In genomic region chr18:47754311-47755101, GRCh38 we compare ENCODE assay signal across 9 cellular contexts.
DNase-seq lines count a peak whose midpoint lies in the region; ATAC-seq and TF ChIP-seq lines count a peak whose summit lies in the region.
"Had no signal": no experiment of that assay in that cellular context is flagged by ENCODE, and none has a peak within 500 bp of the region (broad histone marks: within the 10 kb centered on the region; RNA-seq: fewer than 3 reads in every experiment).

No MANE protein-coding gene starts in this region.

- H3K27ac Mint-ChIP-seq in neural crest cell (ENCODE audit: unreplicated experiment) = no peak overlapping the region
- H3K27ac Mint-ChIP-seq: activated naive CD8-positive, alpha-beta T cell had no signal

- DNase-seq in NCI-H1417 (lab: John Stamatoyannopoulos, UW) = peak; percentile 65 to 82 (median 66)
- no peak for DNase-seq in NCI-H1417 treated with DMSO at 0.1 percent for 48 hours (lab: John Stamatoyannopoulos, UW)
- peak; percentile 90 for DNase-seq in NCI-H146 (lab: John Stamatoyannopoulos, UW)
- DNase-seq in activated CD4-positive, alpha-beta T cell treated with anti-CD3 and anti-CD28 coated beads for 4 hours = peak; percentile 10 to 44
- DNase-seq in effector CD8-positive, alpha-beta T cell (lab: John Stamatoyannopoulos, UW) = peak; percentile 15
- DNase-seq in neural crest cell (ENCODE audit: low read depth, low spot score) = peak; percentile 71

- peak; percentile 83 for TF ChIP-seq CTCF in neural crest cell (conservative IDR thresholded peaks at IDR 0.05)

- H3K27me3 Mint-ChIP-seq in neural crest cell (ENCODE audit: low read depth) = peaks cover 35% of the 10 kb centered on the region

- no peaks in the 10 kb centered on the region for H3K36me3 Mint-ChIP-seq in neural crest cell (ENCODE audit: low read depth)
- H3K36me3 Mint-ChIP-seq: activated naive CD8-positive, alpha-beta T cell had no signal

- H3K4me3 Mint-ChIP-seq in neural crest cell = no peak overlapping the region
- H3K4me3 Mint-ChIP-seq: activated naive CD8-positive, alpha-beta T cell had no signal

- peaks cover 4% of the 10 kb centered on the region for H3K4me1 Mint-ChIP-seq in neural crest cell

- H3K9me3 Mint-ChIP-seq in neural crest cell = no peaks in the 10 kb centered on the region

- ATAC-seq in HG03442 (IDR thresholded peaks at IDR 0.05; ENCODE audit: unreplicated experiment) = no peak
- no peak for ATAC-seq in GM19455 (IDR thresholded peaks at IDR 0.05; ENCODE audit: unreplicated experiment)
